In genomic region chr7:34357068-34357467, GRCh38 we compare ENCODE assay signal across 29 cellular contexts.
DNase-seq lines count a peak whose midpoint lies in the region; ATAC-seq and TF ChIP-seq lines count a peak whose summit lies in the region.
"Had no signal": no experiment of that assay in that cellular context is flagged by ENCODE, and none has a peak within 500 bp of the region (broad histone marks: within the 10 kb centered on the region; RNA-seq: fewer than 3 reads in every experiment).

No MANE protein-coding gene starts in this region.

- no peak overlapping the region for H4K5ac ChIP-seq in mesendoderm (ENCODE audit: low read length)

- H3K9ac ChIP-seq in HUES48 (ENCODE audit: low read depth, low read length) (no peak overlapping the region), mesendoderm (ENCODE audit: low read length) (no peak overlapping the region)
- H3K9ac ChIP-seq: SK-N-SH had no signal

- H3K4me1 Mint-ChIP-seq in CD8-positive, alpha-beta memory T cell, result no peaks in the 10 kb centered on the region
- H3K4me1 Mint-ChIP-seq: central memory CD8-positive, alpha-beta T cell; IgD-negative memory B cell had no signal

- POLR2A ChIA-PET in RWPE1 (lab: Yijun Ruan, JAX; ENCODE audit: low non-redundant PET), result no interaction called here
- POLR2A ChIA-PET in CD8-positive, alpha-beta memory T cell (lab: Charles Lee), result no interaction called here

- peaks cover 0 to 2% of the 10 kb centered on the region in 2 donors for H3K27me3 Mint-ChIP-seq in CD8-positive, alpha-beta memory T cell
- H3K27me3 Mint-ChIP-seq: activated naive CD8-positive, alpha-beta T cell; central memory CD8-positive, alpha-beta T cell; IgD-negative memory B cell; type B pancreatic cell had no signal

- no peak overlapping the region for H3K4ac ChIP-seq in mesendoderm (ENCODE audit: low read depth, low read length)

- CTCF ChIA-PET in RWPE1 (lab: Yijun Ruan, JAX), result no interaction called here
- CTCF ChIA-PET in CD8-positive, alpha-beta memory T cell (lab: Charles Lee), result no interaction called here

- DNase-seq in RWPE1 (ENCODE audit: low spot score), result peak; percentile 30
- DNase-seq in epithelial cell of esophagus (ENCODE audit: low read depth), result peak; percentile 74
- peak; percentile 36 for DNase-seq in mesendoderm
- no peak for DNase-seq in dedifferentiated amniotic fluid mesenchymal stem cell (ENCODE audit: extremely low spot score)
- no peak for DNase-seq in CD8-positive, alpha-beta memory T cell
- DNase-seq in stimulated activated CD4-positive, alpha-beta T cell treated with anti-CD3 and anti-CD28 coated beads, Interleukin-2, amount 100 ng/mL, for 48 hours, result no peak
- DNase-seq: activated CD4-positive, alpha-beta T cell treated with anti-CD3 and anti-CD28 coated beads for 48 hours; activated CD8-positive, alpha-beta memory T cell treated with anti-CD3 and anti-CD28 coated beads for 24 hours; activated effector memory CD4-positive, alpha-beta T cell treated with Interleukin-2 at 50 U/mL for 16 hours; aorta; DMS53; GF-D8; glutamatergic neuron; NCI-H1105; NCI-H1930; NCI-H69; pancreas; SK-N-SH; stimulated activated CD4-positive, alpha-beta T cell treated with anti-CD3 and anti-CD28 coated beads, Interleukin-1b, Interleukin-23, amount 100 ng/mL, for 48 hours had no signal

- TF ChIP-seq CTCF in RWPE1 (conservative IDR thresholded peaks at IDR 0.05; ENCODE audit: low read depth) (no peak), epithelial cell of esophagus (IDR thresholded peaks at IDR 0.05; ENCODE audit: insufficient read depth, low read depth, low read length, missing control alignments) (no peak)

- no peak overlapping the region for H3K18ac ChIP-seq in mesendoderm (ENCODE audit: low read length)

- no peak overlapping the region for H4K8ac ChIP-seq in mesendoderm (ENCODE audit: low read depth, low read length)

- no peaks in the 10 kb centered on the region for H3K36me3 Mint-ChIP-seq in CD8-positive, alpha-beta memory T cell
- H3K36me3 Mint-ChIP-seq: activated naive CD8-positive, alpha-beta T cell; IgD-negative memory B cell; type B pancreatic cell had no signal

- WGBS in mesendoderm (ENCODE audit: extremely low coverage, insufficient coverage, low lambda C conversion rate), result no CpG with 5 or more reads among the region's 2 CpGs

- H3K36me3 ChIP-seq in HUES48 (ENCODE audit: control insufficient read depth, insufficient read depth, low read length), result no peaks in the 10 kb centered on the region
- no peaks in the 10 kb centered on the region for H3K36me3 ChIP-seq in mesendoderm (ENCODE audit: control insufficient read depth, insufficient read depth, low read length)
- no peaks in the 10 kb centered on the region for H3K36me3 ChIP-seq in CD8-positive, alpha-beta memory T cell (ENCODE audit: insufficient read depth, low read length)
- H3K36me3 ChIP-seq: pancreas, right atrium auricular region had no signal

- H3K56ac ChIP-seq in mesendoderm (ENCODE audit: low read length), result no peak overlapping the region

- H3K4me3 Mint-ChIP-seq in CD8-positive, alpha-beta memory T cell, result no peak overlapping the region
- H3K4me3 Mint-ChIP-seq: activated naive CD8-positive, alpha-beta T cell; central memory CD8-positive, alpha-beta T cell; IgD-negative memory B cell; T-helper 2 cell treated with Interferon-gamma antibody and Interleukin-4, amounts not matched to agents 5 μg/mL and 100 μg/mL, for 36 hours; type B pancreatic cell had no signal

- H3K27ac ChIP-seq in HUES48 (ENCODE audit: low read depth, low read length), result peak overlapping the region; percentile 71
- no peak overlapping the region for H3K27ac ChIP-seq in RWPE1
- H3K27ac ChIP-seq in mesendoderm (ENCODE audit: low read depth, low read length), result no peak overlapping the region
- H3K27ac ChIP-seq in CD8-positive, alpha-beta memory T cell (ENCODE audit: low read depth, low read length), result no peak overlapping the region
- H3K27ac ChIP-seq: pancreas, right atrium auricular region, VCaP had no signal

- no peak overlapping the region for H2BK120ac ChIP-seq in mesendoderm (ENCODE audit: low read depth, low read length)

- H2AK5ac ChIP-seq in mesendoderm (ENCODE audit: low read length), result no peak overlapping the region

- H3K79me2 ChIP-seq in mesendoderm (ENCODE audit: control insufficient read depth, insufficient read depth, low read length), result no peaks in the 10 kb centered on the region

- H3K9me3 Mint-ChIP-seq in CD8-positive, alpha-beta memory T cell, result peaks cover 0 to 6% (median 5%) of the 10 kb centered on the region in 5 donors
- H3K9me3 Mint-ChIP-seq: T-helper 2 cell treated with Interferon-gamma antibody and Interleukin-4, amounts not matched to agents 5 μg/mL and 100 μg/mL, for 36 hours; type B pancreatic cell had no signal

- H3K4me2 ChIP-seq in mesendoderm (ENCODE audit: low read length), result no peak overlapping the region
- H3K4me2 ChIP-seq: SK-N-SH, smooth muscle cell had no signal

- H3K23ac ChIP-seq in mesendoderm (ENCODE audit: low read length), result no peak overlapping the region

- no peak overlapping the region for H3K27ac Mint-ChIP-seq in CD8-positive, alpha-beta memory T cell
- H3K27ac Mint-ChIP-seq: activated naive CD8-positive, alpha-beta T cell; T-helper 2 cell treated with Interferon-gamma antibody and Interleukin-4, amounts not matched to agents 5 μg/mL and 100 μg/mL, for 36 hours; type B pancreatic cell had no signal

- H3K27me3 ChIP-seq in HUES48 (ENCODE audit: control insufficient read depth, insufficient read depth, low read length), result peaks cover 55% of the 10 kb centered on the region
- H3K27me3 ChIP-seq in mesendoderm (ENCODE audit: insufficient read depth, low read length, poor library complexity), result no peaks in the 10 kb centered on the region
- H3K27me3 ChIP-seq in CD8-positive, alpha-beta memory T cell (ENCODE audit: insufficient read depth, low read length, poor library complexity, severe bottlenecking), result no peaks in the 10 kb centered on the region
- H3K27me3 ChIP-seq: pancreas, right atrium auricular region had no signal

- H3K4me1 ChIP-seq in HUES48 (ENCODE audit: control insufficient read depth, insufficient read depth, low read length) (peaks cover 18% of the 10 kb centered on the region), mesendoderm (ENCODE audit: control insufficient read depth, low read depth, low read length) (no peaks in the 10 kb centered on the region)
- H3K4me1 ChIP-seq in CD8-positive, alpha-beta memory T cell (ENCODE audit: insufficient read depth, low read length), result no peaks in the 10 kb centered on the region
- H3K4me1 ChIP-seq: pancreas, right atrium auricular region had no signal

- no peaks in the 10 kb centered on the region for H3K79me1 ChIP-seq in mesendoderm (ENCODE audit: low read length)

- ATAC-seq in HG03354 (IDR thresholded peaks at IDR 0.05; ENCODE audit: poor library complexity, severe bottlenecking, unreplicated experiment), result no peak
- ATAC-seq: pancreas had no signal

- H3K4me3 ChIP-seq in HUES48 (ENCODE audit: low read depth, low read length), result no peak overlapping the region
- H3K4me3 ChIP-seq in epithelial cell of esophagus (ENCODE audit: low read length), result no peak overlapping the region
- no peak overlapping the region for H3K4me3 ChIP-seq in mesendoderm (ENCODE audit: low read length)
- no peak overlapping the region for H3K4me3 ChIP-seq in CD8-positive, alpha-beta memory T cell (ENCODE audit: low read length)
- H3K4me3 ChIP-seq: pancreas, right atrium auricular region, smooth muscle cell had no signal

- no peaks in the 10 kb centered on the region for H3K9me3 ChIP-seq in HUES48 (ENCODE audit: control insufficient read depth, insufficient read depth, low read length)
- H3K9me3 ChIP-seq in CD8-positive, alpha-beta memory T cell (ENCODE audit: low read length), result no peaks in the 10 kb centered on the region
- H3K9me3 ChIP-seq: pancreas, right atrium auricular region, SK-N-SH had no signal

- H2BK5ac ChIP-seq in mesendoderm (ENCODE audit: low read length), result no peak overlapping the region

- no peak overlapping the region for H2BK15ac ChIP-seq in mesendoderm (replicated peaks; ENCODE audit: low read depth)

Comparison
In these comparisons a context has a peak if more than half of its experiments do, and no peak if none do; other contexts are left out.
1. DNase-seq: peak in RWPE1 (single experiment), epithelial cell of esophagus (single experiment) and mesendoderm (single experiment); none in dedifferentiated amniotic fluid mesenchymal stem cell (single experiment), CD8-positive, alpha-beta memory T cell (0 of 5) and stimulated activated CD4-positive, alpha-beta T cell treated with anti-CD3 and anti-CD28 coated beads, Interleukin-2, amount 100 ng/mL, for 48 hours (0 of 2).